In genomic region chr15:84874991-84875390, GRCh38 we compare ENCODE assay signal across 17 cellular contexts. TPM values are rescaled to one million over a fixed set of nuclear protein-coding genes. Genes with fewer than 3 reads are reported as not detected.
"Had no signal": no experiment of that assay in that cellular context is flagged by ENCODE, and none has a peak within 500 bp of the region (broad histone marks: within the 10 kb centered on the region; RNA-seq: fewer than 3 reads in every experiment).

No MANE protein-coding gene starts in this region.

- H3K9me3 Mint-ChIP-seq: activated CD4-positive, alpha-beta T cell treated with anti-CD3 and anti-CD28 coated beads, Interleukin-2, amount 10 ng/mL, durations not matched to agents 7 days and 5 days; activated naive CD4-positive, alpha-beta T cell treated with anti-CD3 and anti-CD28 coated beads, Interleukin-2, amount 10 ng/mL, durations not matched to agents 7 days and 5 days; activated T-helper 2 cell treated with anti-CD3 and anti-CD28 coated beads, Interferon-gamma antibody, Interleukin-2, Interleukin-4, amounts not matched to agents 10 μg/mL and 5 μg/mL and 100 μg/mL, durations not matched to agents 14 hours and 24 hours and 36 hours; WTC11 had no signal

- H3K4me3 Mint-ChIP-seq: activated CD4-positive, alpha-beta T cell treated with anti-CD3 and anti-CD28 coated beads, Interleukin-2, amount 10 ng/mL, durations not matched to agents 7 days and 5 days; activated naive CD4-positive, alpha-beta T cell treated with anti-CD3 and anti-CD28 coated beads, Interleukin-2, amount 10 ng/mL, durations not matched to agents 7 days and 5 days; T-helper 17 cell; WTC11 had no signal

- ATAC-seq: esophagus mucosa, sciatic nerve, T-helper 17 cell, WTC11 had no signal

- H3K27ac Mint-ChIP-seq: activated CD4-positive, alpha-beta T cell treated with anti-CD3 and anti-CD28 coated beads, Interleukin-2, amount 10 ng/mL, durations not matched to agents 7 days and 5 days; activated naive CD4-positive, alpha-beta T cell treated with anti-CD3 and anti-CD28 coated beads, Interleukin-2, amount 10 ng/mL, durations not matched to agents 7 days and 5 days; activated T-helper 2 cell treated with anti-CD3 and anti-CD28 coated beads, Interferon-gamma antibody, Interleukin-2, Interleukin-4, amounts not matched to agents 10 μg/mL and 5 μg/mL and 100 μg/mL, durations not matched to agents 14 hours and 24 hours and 36 hours; progenitor cell of endocrine pancreas; T-helper 17 cell; WTC11 had no signal

- H3K36me3 Mint-ChIP-seq: activated naive CD4-positive, alpha-beta T cell treated with anti-CD3 and anti-CD28 coated beads, Interleukin-2, amount 10 ng/mL, durations not matched to agents 7 days and 5 days; WTC11 had no signal

- DNase-seq: activated CD4-positive, alpha-beta T cell treated with anti-CD3 and anti-CD28 coated beads, Interleukin-2, amount 10 ng/mL, durations not matched to agents 7 days and 5 days; activated naive CD4-positive, alpha-beta T cell treated with anti-CD3 and anti-CD28 coated beads, Interleukin-2, amount 10 ng/mL, durations not matched to agents 7 days and 5 days; activated T-cell treated with anti-CD3 and anti-CD28 coated beads for 4 hours; cerebellar nuclear complex; dermis blood vessel endothelial cell; kidney; stimulated activated CD4-positive, alpha-beta T cell treated with anti-CD3 and anti-CD28 coated beads, Interleukin-12 subunit alpha, Interleukin-12 subunit beta, amount 100 ng/mL, for 4 hours; stimulated activated naive CD4-positive, alpha-beta T cell treated with Interleukin-2 at 50 U/mL for 16 hours; T-helper 17 cell had no signal

RNA-seq across cellular contexts. Expression of gene SLC28A1, which starts 9.5 kb away (rescaled TPM):
- total RNA-seq: activated CD4-positive, alpha-beta T cell treated with anti-CD3 and anti-CD28 coated beads, Interleukin-2, amount 10 ng/mL, durations not matched to agents 7 days and 5 days; activated CD8-positive, alpha-beta memory T cell treated with anti-CD3 and anti-CD28 coated beads for 36 hours; activated T-helper 2 cell treated with anti-CD3 and anti-CD28 coated beads, Interferon-gamma antibody, Interleukin-2, Interleukin-4, amounts not matched to agents 10 μg/mL and 5 μg/mL and 100 μg/mL, durations not matched to agents 14 hours and 24 hours and 36 hours; dermis blood vessel endothelial cell; esophagus mucosa; lower leg skin; myocyte; progenitor cell of endocrine pancreas; T-helper 17 cell; WTC11 had no signal
